Comparison of ENCODE assay signal across 8 cellular contexts in the genomic region with DNA sequence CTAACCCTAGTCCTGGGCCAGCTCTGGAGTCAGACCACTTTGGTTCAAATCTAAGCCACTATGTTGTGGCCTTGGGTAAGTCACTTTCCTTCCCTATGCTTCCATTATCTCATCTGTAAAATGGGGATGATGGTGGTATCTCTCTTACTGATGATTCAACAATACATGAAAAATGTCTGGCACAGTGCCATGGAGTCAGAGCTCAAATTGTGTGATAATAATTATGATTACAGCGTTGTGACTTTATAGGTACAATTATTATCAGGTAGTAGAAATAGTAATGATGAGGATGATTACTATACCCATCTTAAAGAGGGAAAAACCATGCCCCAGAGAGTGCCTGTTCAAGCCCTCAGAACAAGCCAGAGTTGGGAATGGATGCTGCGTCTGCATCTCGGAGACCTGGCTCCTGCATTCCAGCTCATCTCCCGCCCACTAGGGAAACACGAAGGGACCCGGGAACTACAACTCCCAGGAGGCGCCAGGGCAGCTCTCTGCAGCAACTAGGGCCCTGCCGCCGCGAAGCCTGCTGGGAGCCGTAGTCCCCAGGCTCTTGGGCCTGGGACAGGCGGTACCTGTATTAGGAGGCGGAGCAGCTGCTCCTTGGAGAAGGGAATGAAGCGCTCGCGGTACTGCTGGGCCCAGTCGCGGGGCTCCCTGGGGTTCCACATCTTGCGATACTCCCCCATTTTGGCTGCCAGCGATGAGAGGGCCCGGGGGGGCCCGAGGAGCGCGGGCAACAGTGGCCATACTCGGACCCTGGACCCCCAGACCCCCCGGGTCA. TPM values are rescaled to one million over a fixed set of nuclear protein-coding genes. Genes with fewer than 3 reads are reported as not detected.
DNase-seq lines count a peak whose midpoint lies in the region; ATAC-seq and TF ChIP-seq lines count a peak whose summit lies in the region.

No MANE protein-coding gene starts in this region.

- in situ Hi-C loops in GM23248 (cut with MboI), result no loop called here

- peaks cover 3% of the 10 kb centered on the region for H3K36me3 Mint-ChIP-seq in activated T-helper 2 cell treated with anti-CD3 and anti-CD28 coated beads, Interferon-gamma antibody, Interleukin-2, Interleukin-4, amounts not matched to agents 10 μg/mL and 5 μg/mL and 100 μg/mL, durations not matched to agents 14 hours and 24 hours and 36 hours (ENCODE audit: low read depth)
- H3K36me3 Mint-ChIP-seq in naive B cell, result peaks cover 4 to 17% of the 10 kb centered on the region in 2 donors
- H3K36me3 Mint-ChIP-seq in stimulated activated effector memory CD8-positive, alpha-beta T cell treated with anti-CD3 and anti-CD28 coated beads, Interleukin-12 subunit alpha, Interleukin-12 subunit beta, amount 100 ng/mL, for 72 hours, result peaks cover 31% of the 10 kb centered on the region

- H3K27me3 ChIP-seq in GM23248 (replicated peaks; ENCODE audit: insufficient read depth), result no peaks in the 10 kb centered on the region
- no peaks in the 10 kb centered on the region for H3K27me3 ChIP-seq in fibroblast of lung (ENCODE audit: control insufficient read depth, insufficient read depth, low read length)

- no peaks in the 10 kb centered on the region for H3K9me2 ChIP-seq in GM23248 (ENCODE audit: insufficient read depth)

- intact Hi-C loops in activated T-helper 2 cell treated with anti-CD3 and anti-CD28 coated beads, Interferon-gamma antibody, Interleukin-2, Interleukin-4, amounts not matched to agents 10 μg/mL and 5 μg/mL and 100 μg/mL, durations not matched to agents 14 hours and 24 hours and 36 hours (cut with micrococcal nuclease), result loop anchor here (1.0 to 2.0 kb wide), 4 partner anchors 32 to 148 kb away; a partner anchor contains a TSS

- H3K36me3 ChIP-seq in GM23248 (ENCODE audit: low read depth) (no peaks in the 10 kb centered on the region), fibroblast of lung (ENCODE audit: control insufficient read depth, insufficient read depth, low read length) (no peaks in the 10 kb centered on the region)

- H2AFZ ChIP-seq in GM23248 (peak overlapping the region; percentile 89), fibroblast of lung (ENCODE audit: low read length) (peak overlapping the region; percentile 50)

- peak overlapping the region; percentile 85 for H3K9ac ChIP-seq in GM23248
- H3K9ac ChIP-seq in fibroblast of lung (ENCODE audit: insufficient read depth, low read length), result peak overlapping the region; percentile 62

- no peak for TF ChIP-seq CTCF in fibroblast of lung (conservative IDR thresholded peaks at IDR 0.05 in 1 of 2, IDR thresholded peaks at IDR 0.05 in 1 of 2; ENCODE audit: low read depth in 1 of 2, low read length in 2 of 2)

- H3K4me1 ChIP-seq in GM23248 (ENCODE audit: insufficient read depth) (no peaks in the 10 kb centered on the region), fibroblast of lung (ENCODE audit: control insufficient read depth, extremely low read depth, insufficient read depth, low read length) (peaks cover 6% of the 10 kb centered on the region)

- H3K79me2 ChIP-seq in GM23248 (ENCODE audit: insufficient read depth) (no peaks in the 10 kb centered on the region), fibroblast of lung (ENCODE audit: control insufficient read depth, insufficient read depth, low read length) (no peaks in the 10 kb centered on the region)

- 5 to 6% methylated on average over 16 to 18 of the region's 26 CpGs for WGBS in GM23248 (ENCODE audit: low coverage in 1 of 2, low lambda C conversion rate in 2 of 2, missing lambda C conversion rate in 2 of 2), 2 experiments

- peak; percentile 52 to 53 for ATAC-seq in naive B cell (ENCODE audit: low read depth in 2 of 2)
- ATAC-seq in stimulated activated effector memory CD8-positive, alpha-beta T cell treated with anti-CD3 and anti-CD28 coated beads, Interleukin-12 subunit alpha, Interleukin-12 subunit beta, amount 100 ng/mL, for 72 hours, result peak; percentile 82

- H4K20me1 ChIP-seq in GM23248 (ENCODE audit: insufficient read depth) (no peaks in the 10 kb centered on the region), fibroblast of lung (ENCODE audit: control insufficient read depth, extremely low read depth, insufficient read depth, low read length) (no peaks in the 10 kb centered on the region)

- H3K27ac ChIP-seq in GM23248 (peak overlapping the region; percentile 50), fibroblast of lung (ENCODE audit: insufficient read depth, low read length) (peak overlapping the region; percentile 82)

- no peaks in the 10 kb centered on the region for H3K9me3 Mint-ChIP-seq in activated T-helper 2 cell treated with anti-CD3 and anti-CD28 coated beads, Interferon-gamma antibody, Interleukin-2, Interleukin-4, amounts not matched to agents 10 μg/mL and 5 μg/mL and 100 μg/mL, durations not matched to agents 14 hours and 24 hours and 36 hours
- no peaks in the 10 kb centered on the region for H3K9me3 Mint-ChIP-seq in naive B cell
- no peaks in the 10 kb centered on the region for H3K9me3 Mint-ChIP-seq in stimulated activated effector memory CD8-positive, alpha-beta T cell treated with anti-CD3 and anti-CD28 coated beads, Interleukin-12 subunit alpha, Interleukin-12 subunit beta, amount 100 ng/mL, for 72 hours

- DNase-seq in DMS79 (lab: John Stamatoyannopoulos, UW) (peak; percentile 96), GM23248 (peak; percentile 97), LHCN-M2 (ENCODE audit: low read depth) (peak; percentile 94), RPMI8226 (peak; percentile 88), fibroblast of lung (ENCODE audit: low read depth in 2 of 2) (peak; percentile 90 to 95), naive B cell (peak; percentile 80)
- peak; percentile 86 for DNase-seq in activated T-helper 2 cell treated with anti-CD3 and anti-CD28 coated beads, Interferon-gamma antibody, Interleukin-2, Interleukin-4, amounts not matched to agents 10 μg/mL and 5 μg/mL and 100 μg/mL, durations not matched to agents 14 hours and 24 hours and 36 hours (ENCODE audit: low spot score)
- DNase-seq in stimulated activated effector memory CD8-positive, alpha-beta T cell treated with anti-CD3 and anti-CD28 coated beads, Interleukin-12 subunit alpha, Interleukin-12 subunit beta, amount 100 ng/mL, for 72 hours (ENCODE audit: low spot score in 2 of 2), result peak; percentile 82 to 91

- peak overlapping the region; percentile 90 for H3K27ac Mint-ChIP-seq in activated T-helper 2 cell treated with anti-CD3 and anti-CD28 coated beads, Interferon-gamma antibody, Interleukin-2, Interleukin-4, amounts not matched to agents 10 μg/mL and 5 μg/mL and 100 μg/mL, durations not matched to agents 14 hours and 24 hours and 36 hours
- peak overlapping the region; percentile 60 to 98 (median 87) for H3K27ac Mint-ChIP-seq in naive B cell
- peak overlapping the region; percentile 94 for H3K27ac Mint-ChIP-seq in stimulated activated effector memory CD8-positive, alpha-beta T cell treated with anti-CD3 and anti-CD28 coated beads, Interleukin-12 subunit alpha, Interleukin-12 subunit beta, amount 100 ng/mL, for 72 hours

- H3K27me3 Mint-ChIP-seq in activated T-helper 2 cell treated with anti-CD3 and anti-CD28 coated beads, Interferon-gamma antibody, Interleukin-2, Interleukin-4, amounts not matched to agents 10 μg/mL and 5 μg/mL and 100 μg/mL, durations not matched to agents 14 hours and 24 hours and 36 hours (ENCODE audit: low read depth), result no peaks in the 10 kb centered on the region
- H3K27me3 Mint-ChIP-seq in naive B cell, result no peaks in the 10 kb centered on the region

- H3K4me3 ChIP-seq in GM23248 (peak overlapping the region; percentile 73), fibroblast of lung (replicated peaks in 1 of 4; ENCODE audit: control extremely low read depth in 1 of 4, insufficient read depth in 1 of 4, low read depth in 3 of 4, low read length in 4 of 4) (peak overlapping the region; percentile 79 to 94 (median 82))

- peak overlapping the region; percentile 78 for H3K4me3 Mint-ChIP-seq in activated T-helper 2 cell treated with anti-CD3 and anti-CD28 coated beads, Interferon-gamma antibody, Interleukin-2, Interleukin-4, amounts not matched to agents 10 μg/mL and 5 μg/mL and 100 μg/mL, durations not matched to agents 14 hours and 24 hours and 36 hours (ENCODE audit: low read depth)
- H3K4me3 Mint-ChIP-seq in naive B cell, result peak overlapping the region; percentile 79 to 96 (median 92)
- H3K4me3 Mint-ChIP-seq in stimulated activated effector memory CD8-positive, alpha-beta T cell treated with anti-CD3 and anti-CD28 coated beads, Interleukin-12 subunit alpha, Interleukin-12 subunit beta, amount 100 ng/mL, for 72 hours, result peak overlapping the region; percentile 89

- H3K4me1 Mint-ChIP-seq in activated T-helper 2 cell treated with anti-CD3 and anti-CD28 coated beads, Interferon-gamma antibody, Interleukin-2, Interleukin-4, amounts not matched to agents 10 μg/mL and 5 μg/mL and 100 μg/mL, durations not matched to agents 14 hours and 24 hours and 36 hours (ENCODE audit: low read depth), result peaks cover 12% of the 10 kb centered on the region
- peaks cover 16 to 21% (median 19%) of the 10 kb centered on the region in 3 donors for H3K4me1 Mint-ChIP-seq in naive B cell
- peaks cover 25% of the 10 kb centered on the region for H3K4me1 Mint-ChIP-seq in stimulated activated effector memory CD8-positive, alpha-beta T cell treated with anti-CD3 and anti-CD28 coated beads, Interleukin-12 subunit alpha, Interleukin-12 subunit beta, amount 100 ng/mL, for 72 hours

- H3F3A ChIP-seq in GM23248 (ENCODE audit: insufficient read depth), result no peaks in the 10 kb centered on the region

- H3K9me3 ChIP-seq in GM23248 (ENCODE audit: low read depth) (no peaks in the 10 kb centered on the region), fibroblast of lung (ENCODE audit: control insufficient read depth, insufficient read depth, low read depth, low read length) (no peaks in the 10 kb centered on the region)

- H3K4me2 ChIP-seq in GM23248 (ENCODE audit: unreplicated experiment) (peak overlapping the region; percentile 92), fibroblast of lung (ENCODE audit: extremely low read depth, insufficient read depth, low read length) (peak overlapping the region; percentile 100)

RNA-seq across cellular contexts. Expression of a gene that starts 0.8 kb away (rescaled TPM):
- 7.6 and 27.1 TPM in 2 replicates for total RNA-seq in GM23248 (2014; rRNA removed; shearing (Covaris generic))
- 8.6 and 9.9 TPM in 2 replicates for polyA plus RNA-seq in GM23248 (2016; fragmentation: Nextera tagmentation; extraction: Ambion mirVana)
- total RNA-seq in LHCN-M2 (2014; rRNA removed), result 7.3 and 7.6 TPM in 2 replicates
- polyA plus RNA-seq in LHCN-M2 (2012), result 5.8 TPM
- total RNA-seq in activated T-helper 2 cell treated with anti-CD3 and anti-CD28 coated beads, Interferon-gamma antibody, Interleukin-2, Interleukin-4, amounts not matched to agents 10 μg/mL and 5 μg/mL and 100 μg/mL, durations not matched to agents 14 hours and 24 hours and 36 hours, result 12.8 and 13.1 TPM in 2 replicates
- 2.8 and 8.3 TPM in 2 replicates for total RNA-seq in fibroblast of lung
- 3.9 and 4.0 TPM in 2 replicates for polyA plus RNA-seq in fibroblast of lung
- polyA plus RNA-seq in fibroblast of lung (2012), result 3.7 and 5.2 TPM in 2 replicates
- polyA minus RNA-seq in fibroblast of lung (ENCODE audit: low replicate concordance), result 5.4 and 12.3 TPM in 2 replicates
- 10 to 100 TPM in 1 of 6 donors, 1 to 10 TPM in 5; 3.9 to 12.1 (median 5.9) TPM for polyA plus RNA-seq in naive B cell (ENCODE audit: low read depth in 6 of 6)

RNA-seq across cellular contexts. Expression of a gene that starts 1.3 kb away (rescaled TPM):
- total RNA-seq in GM23248 (2014; rRNA removed; shearing (Covaris generic)), result not detected in 2 replicates
- polyA plus RNA-seq in GM23248 (2016; fragmentation: Nextera tagmentation; extraction: Ambion mirVana), result not detected in 2 replicates
- not detected in 2 replicates for total RNA-seq in LHCN-M2 (2014; rRNA removed)
- polyA plus RNA-seq in LHCN-M2 (2012), result not detected
- total RNA-seq in activated T-helper 2 cell treated with anti-CD3 and anti-CD28 coated beads, Interferon-gamma antibody, Interleukin-2, Interleukin-4, amounts not matched to agents 10 μg/mL and 5 μg/mL and 100 μg/mL, durations not matched to agents 14 hours and 24 hours and 36 hours, result not detected in 2 replicates
- not detected in 2 replicates for total RNA-seq in fibroblast of lung
- polyA plus RNA-seq in fibroblast of lung, result not detected in 2 replicates
- not detected in 2 replicates for polyA plus RNA-seq in fibroblast of lung (2012)
- not detected in 2 replicates for polyA minus RNA-seq in fibroblast of lung (ENCODE audit: low replicate concordance)
- not detected for polyA plus RNA-seq in naive B cell (ENCODE audit: low read depth in 6 of 6)

RNA-seq across cellular contexts. Expression of a gene that starts 28.4 kb away (rescaled TPM):
- total RNA-seq in GM23248 (2014; rRNA removed; shearing (Covaris generic)), result 126 and 170 TPM in 2 replicates
- polyA plus RNA-seq in GM23248 (2016; fragmentation: Nextera tagmentation; extraction: Ambion mirVana), result 231 and 242 TPM in 2 replicates
- 115 and 121 TPM in 2 replicates for total RNA-seq in LHCN-M2 (2014; rRNA removed)
- polyA plus RNA-seq in LHCN-M2 (2012), result 271 TPM
- total RNA-seq in activated T-helper 2 cell treated with anti-CD3 and anti-CD28 coated beads, Interferon-gamma antibody, Interleukin-2, Interleukin-4, amounts not matched to agents 10 μg/mL and 5 μg/mL and 100 μg/mL, durations not matched to agents 14 hours and 24 hours and 36 hours, result 80.2 and 87.8 TPM in 2 replicates
- 42.4 and 59.0 TPM in 2 replicates for total RNA-seq in fibroblast of lung
- 145 TPM in 2 replicates for polyA plus RNA-seq in fibroblast of lung
- 220 and 240 TPM in 2 replicates for polyA plus RNA-seq in fibroblast of lung (2012)
- polyA minus RNA-seq in fibroblast of lung (ENCODE audit: low replicate concordance), result 405 and 524 TPM in 2 replicates
- 10 to 100 TPM; 24.5 to 32.1 (median 26.5) TPM for polyA plus RNA-seq in naive B cell (ENCODE audit: low read depth in 6 of 6)

RNA-seq across cellular contexts. Expression of a gene that starts 30.6 kb away (rescaled TPM):
- 0.54 and 0.76 TPM in 2 replicates for total RNA-seq in GM23248 (2014; rRNA removed; shearing (Covaris generic))
- polyA plus RNA-seq in GM23248 (2016; fragmentation: Nextera tagmentation; extraction: Ambion mirVana), result 0.10 and 0.22 TPM in 2 replicates
- not detected in 2 replicates for total RNA-seq in LHCN-M2 (2014; rRNA removed)
- 0.17 TPM for polyA plus RNA-seq in LHCN-M2 (2012)
- 0.34 and 0.39 TPM in 2 replicates for total RNA-seq in activated T-helper 2 cell treated with anti-CD3 and anti-CD28 coated beads, Interferon-gamma antibody, Interleukin-2, Interleukin-4, amounts not matched to agents 10 μg/mL and 5 μg/mL and 100 μg/mL, durations not matched to agents 14 hours and 24 hours and 36 hours
- under 0.01 TPM in 2 replicates for total RNA-seq in fibroblast of lung
- 0.08 and 0.09 TPM in 2 replicates for polyA plus RNA-seq in fibroblast of lung
- polyA plus RNA-seq in fibroblast of lung (2012), result 0.54 and 0.63 TPM in 2 replicates
- polyA minus RNA-seq in fibroblast of lung (ENCODE audit: low replicate concordance), result 0.98 and 1.4 TPM in 2 replicates
- not detected for polyA plus RNA-seq in naive B cell (ENCODE audit: low read depth in 6 of 6)

RNA-seq across cellular contexts. Expression of a gene that starts 37.6 kb away (rescaled TPM):
- total RNA-seq in GM23248 (2014; rRNA removed; shearing (Covaris generic)), result 165 and 196 TPM in 2 replicates
- polyA plus RNA-seq in GM23248 (2016; fragmentation: Nextera tagmentation; extraction: Ambion mirVana) (716 and 742 TPM in 2 replicates), fibroblast of lung (303 and 488 TPM in 2 replicates), naive B cell (ENCODE audit: low read depth in 6 of 6) (100 to 1,000 TPM; 305 to 450 (median 425) TPM)
- total RNA-seq in LHCN-M2 (2014; rRNA removed) (184 and 258 TPM in 2 replicates), fibroblast of lung (168 and 246 TPM in 2 replicates)
- 937 TPM for polyA plus RNA-seq in LHCN-M2 (2012)
- total RNA-seq in activated T-helper 2 cell treated with anti-CD3 and anti-CD28 coated beads, Interferon-gamma antibody, Interleukin-2, Interleukin-4, amounts not matched to agents 10 μg/mL and 5 μg/mL and 100 μg/mL, durations not matched to agents 14 hours and 24 hours and 36 hours, result 318 and 329 TPM in 2 replicates
- polyA plus RNA-seq in fibroblast of lung (2012), result 529 and 765 TPM in 2 replicates
- polyA minus RNA-seq in fibroblast of lung (ENCODE audit: low replicate concordance), result 721 and 1,057 TPM in 2 replicates

Comparison
In these comparisons a context has a peak if more than half of its experiments do, and no peak if none do; other contexts are left out.
1. Peak in every context shown above with its lines: DNase-seq, ATAC-seq, H3K4me3 ChIP-seq and H3K27ac ChIP-seq.